ENCODE assay signal across 15 cellular contexts in genomic region chr2:118576109-118576855, GRCh38.
"Had no signal": no experiment of that assay in that cellular context is flagged by ENCODE, and none has a peak within 500 bp of the region (broad histone marks: within the 10 kb centered on the region; RNA-seq: fewer than 3 reads in every experiment).

No MANE protein-coding gene starts in this region.

- H3K4me3 Mint-ChIP-seq: activated CD4-positive, alpha-beta memory T cell treated with anti-CD3 and anti-CD28 coated beads, Interleukin-2, amount 10 ng/mL, durations not matched to agents 7 days and 5 days; activated T-cell treated with anti-CD3 and anti-CD28 coated beads, Interleukin-2, amount 50 U/mL, for 72 hours; brain; neural progenitor cell; stimulated activated memory B cell treated with anti-CD40 and anti-IgM and Interleukin-4, amounts not matched to agents 10 μg/mL and 1 μg/mL and 100 μg/mL, for 72 hours; type B pancreatic cell had no signal

- H3K4me3 ChIP-seq: neural progenitor cell had no signal

- DNase-seq: activated CD4-positive, alpha-beta memory T cell treated with anti-CD3 and anti-CD28 coated beads, Interleukin-2, amount 10 ng/mL, durations not matched to agents 7 days and 5 days; activated gamma-delta T cell treated with Interleukin-2 at 50 U/mL for 16 hours; activated T-cell treated with anti-CD3 and anti-CD28 coated beads, Interleukin-2, amount 50 U/mL, for 72 hours; foreskin melanocyte; head of caudate nucleus; retina; substantia nigra; T-helper 1 cell had no signal

- H3K4me1 Mint-ChIP-seq: activated CD4-positive, alpha-beta memory T cell treated with anti-CD3 and anti-CD28 coated beads, Interleukin-2, amount 10 ng/mL, durations not matched to agents 7 days and 5 days; brain; neural progenitor cell; stimulated activated memory B cell treated with anti-CD40 and anti-IgM and Interleukin-4, amounts not matched to agents 10 μg/mL and 1 μg/mL and 100 μg/mL, for 72 hours had no signal

- H3K27me3 Mint-ChIP-seq: stimulated activated memory B cell treated with anti-CD40 and anti-IgM and Interleukin-4, amounts not matched to agents 10 μg/mL and 1 μg/mL and 100 μg/mL, for 72 hours had no signal

- H3K4me1 ChIP-seq: neural progenitor cell, parathyroid adenoma had no signal

- H2AFZ ChIP-seq: neural progenitor cell, parathyroid adenoma had no signal

- H3K79me2 ChIP-seq: parathyroid adenoma had no signal

- H3K4me2 ChIP-seq: neural progenitor cell had no signal

- H3K36me3 Mint-ChIP-seq: brain; neural progenitor cell; stimulated activated memory B cell treated with anti-CD40 and anti-IgM and Interleukin-4, amounts not matched to agents 10 μg/mL and 1 μg/mL and 100 μg/mL, for 72 hours; type B pancreatic cell had no signal

- H3K36me3 ChIP-seq: neural progenitor cell had no signal

- H3K27ac ChIP-seq: neural progenitor cell, parathyroid adenoma, VCaP had no signal

- H3K9ac ChIP-seq: neural progenitor cell, parathyroid adenoma had no signal

- H3K27ac Mint-ChIP-seq: activated CD4-positive, alpha-beta memory T cell treated with anti-CD3 and anti-CD28 coated beads, Interleukin-2, amount 10 ng/mL, durations not matched to agents 7 days and 5 days; activated T-cell treated with anti-CD3 and anti-CD28 coated beads, Interleukin-2, amount 50 U/mL, for 72 hours; stimulated activated memory B cell treated with anti-CD40 and anti-IgM and Interleukin-4, amounts not matched to agents 10 μg/mL and 1 μg/mL and 100 μg/mL, for 72 hours; type B pancreatic cell had no signal

- H3K9me3 Mint-ChIP-seq: activated CD4-positive, alpha-beta memory T cell treated with anti-CD3 and anti-CD28 coated beads, Interleukin-2, amount 10 ng/mL, durations not matched to agents 7 days and 5 days; activated T-cell treated with anti-CD3 and anti-CD28 coated beads, Interleukin-2, amount 50 U/mL, for 72 hours; brain; neural progenitor cell; stimulated activated memory B cell treated with anti-CD40 and anti-IgM and Interleukin-4, amounts not matched to agents 10 μg/mL and 1 μg/mL and 100 μg/mL, for 72 hours; type B pancreatic cell had no signal

- ATAC-seq: activated T-cell treated with anti-CD3 and anti-CD28 coated beads, Interleukin-2, amount 50 U/mL, for 72 hours; esophagus mucosa; stimulated activated memory B cell treated with anti-CD40 and anti-IgM and Interleukin-4, amounts not matched to agents 10 μg/mL and 1 μg/mL and 100 μg/mL, for 72 hours had no signal
